Comparison of ENCODE assay signal across 19 cellular contexts in genomic region chr22:46351131-46351735, GRCh38. TPM values are rescaled to one million over a fixed set of nuclear protein-coding genes. Genes with fewer than 3 reads are reported as not detected.
DNase-seq lines count a peak whose midpoint lies in the region; ATAC-seq and TF ChIP-seq lines count a peak whose summit lies in the region.
"Had no signal": no experiment of that assay in that cellular context is flagged by ENCODE, and none has a peak within 500 bp of the region (broad histone marks: within the 10 kb centered on the region; RNA-seq: fewer than 3 reads in every experiment).

No MANE protein-coding gene starts in this region.

- ATAC-seq in left ventricle myocardium superior: no peak
- no peak for ATAC-seq in IMR-90 (ENCODE audit: low read depth)
- ATAC-seq in stimulated activated naive B cell treated with anti-CD40 and anti-IgM and Interleukin-4, amounts not matched to agents 10 μg/mL and 1 μg/mL and 100 μg/mL, for 72 hours (replicated peaks): no peak
- no peak for ATAC-seq in GM21423 (IDR thresholded peaks at IDR 0.05; ENCODE audit: unreplicated experiment)
- no peak for ATAC-seq in activated CD4-positive, alpha-beta T cell treated with anti-CD3 and anti-CD28 coated beads for 36 hours
- ATAC-seq: Panc1 had no signal

- TF ChIP-seq POLR2A in IMR-90 (IDR thresholded peaks at IDR 0.05; ENCODE audit: low read depth, low read length): no peak

- H2AK5ac ChIP-seq in IMR-90 (ENCODE audit: low read depth, low read length): no peak overlapping the region

- no peak overlapping the region for H2AFZ ChIP-seq in IMR-90 (replicated peaks; ENCODE audit: low read length, poor library complexity)

- peak overlapping the region; percentile 47 for H3K4me3 Mint-ChIP-seq in endothelial cell (ENCODE audit: unreplicated experiment)
- H3K4me3 Mint-ChIP-seq in stimulated activated naive B cell treated with anti-CD40 and anti-IgM and Interleukin-4, amounts not matched to agents 10 μg/mL and 1 μg/mL and 100 μg/mL, for 72 hours: no peak overlapping the region
- no peak overlapping the region for H3K4me3 Mint-ChIP-seq in activated CD4-positive, alpha-beta T cell treated with anti-CD3 and anti-CD28 coated beads for 36 hours
- H3K4me3 Mint-ChIP-seq: CD4-positive, alpha-beta memory T cell; HFFc6 had no signal

- in situ Hi-C loops in IMR-90 (cut with MboI; ENCODE audit: low sequenced_read_pairs): no loop called here

- POLR2A ChIA-PET in IMR-90 (lab: Charles Lee; ENCODE audit: unreplicated experiment): no interaction called here
- POLR2A ChIA-PET in activated CD4-positive, alpha-beta T cell treated with anti-CD3 and anti-CD28 coated beads for 36 hours (lab: Charles Lee): no interaction called here

- H3K23ac ChIP-seq in IMR-90 (ENCODE audit: low read depth, low read length): no peak overlapping the region

- peaks cover 39% of the 10 kb centered on the region for H3K36me3 Mint-ChIP-seq in endothelial cell (ENCODE audit: low read depth, unreplicated experiment)
- H3K36me3 Mint-ChIP-seq in stimulated activated naive B cell treated with anti-CD40 and anti-IgM and Interleukin-4, amounts not matched to agents 10 μg/mL and 1 μg/mL and 100 μg/mL, for 72 hours: peaks cover 53 to 77% of the 10 kb centered on the region in 2 donors
- H3K36me3 Mint-ChIP-seq in activated CD4-positive, alpha-beta T cell treated with anti-CD3 and anti-CD28 coated beads for 36 hours (ENCODE audit: low read depth): peaks cover 57% of the 10 kb centered on the region

- no peaks in the 10 kb centered on the region for H3K9me3 Mint-ChIP-seq in endothelial cell (ENCODE audit: unreplicated experiment)
- no peaks in the 10 kb centered on the region for H3K9me3 Mint-ChIP-seq in stimulated activated naive B cell treated with anti-CD40 and anti-IgM and Interleukin-4, amounts not matched to agents 10 μg/mL and 1 μg/mL and 100 μg/mL, for 72 hours
- H3K9me3 Mint-ChIP-seq in activated CD4-positive, alpha-beta T cell treated with anti-CD3 and anti-CD28 coated beads for 36 hours (ENCODE audit: low read depth): no peaks in the 10 kb centered on the region
- H3K9me3 Mint-ChIP-seq: CD4-positive, alpha-beta memory T cell; HFFc6 had no signal

- H3K4ac ChIP-seq in IMR-90 (ENCODE audit: low read depth, low read length): no peak overlapping the region

- peaks cover 35% of the 10 kb centered on the region for H4K20me1 ChIP-seq in IMR-90 (ENCODE audit: insufficient read depth, low read length)

- H3K4me2 ChIP-seq in IMR-90 (ENCODE audit: low read depth, low read length): no peak overlapping the region

- no peak overlapping the region for H3K27ac Mint-ChIP-seq in endothelial cell (ENCODE audit: unreplicated experiment)
- peak overlapping the region; percentile 33 for H3K27ac Mint-ChIP-seq in stimulated activated naive B cell treated with anti-CD40 and anti-IgM and Interleukin-4, amounts not matched to agents 10 μg/mL and 1 μg/mL and 100 μg/mL, for 72 hours
- no peak overlapping the region for H3K27ac Mint-ChIP-seq in activated CD4-positive, alpha-beta T cell treated with anti-CD3 and anti-CD28 coated beads for 36 hours
- H3K27ac Mint-ChIP-seq: CD4-positive, alpha-beta memory T cell; HFFc6 had no signal

- no peaks in the 10 kb centered on the region for H3K9me1 ChIP-seq in IMR-90 (ENCODE audit: insufficient read depth, low read length)

- TF ChIP-seq CTCF in left ventricle myocardium inferior (IDR thresholded peaks at IDR 0.05; ENCODE audit: borderline replicate concordance) (no peak), IMR-90 (conservative IDR thresholded peaks at IDR 0.05; ENCODE audit: low read depth, low read length) (no peak), endothelial cell (IDR thresholded peaks at IDR 0.05; ENCODE audit: unreplicated experiment) (no peak)

- WGBS in IMR-90 (ENCODE audit: extremely low coverage in 2 of 2, insufficient read length in 1 of 2), 2 experiments: 90% methylated on average over 16 of the region's 28 CpGs; no CpG with 5 or more reads in 1 of the 2 experiments

- H3K4me3 ChIP-seq in left ventricle myocardium inferior (no peak overlapping the region), IMR-90 (ENCODE audit: insufficient read depth, low read depth, low read length) (no peak overlapping the region)
- H3K4me3 ChIP-seq: SK-N-MC had no signal

- H3K4me1 Mint-ChIP-seq in endothelial cell (ENCODE audit: unreplicated experiment): no peaks in the 10 kb centered on the region
- peaks cover 15 to 16% of the 10 kb centered on the region in 2 donors for H3K4me1 Mint-ChIP-seq in stimulated activated naive B cell treated with anti-CD40 and anti-IgM and Interleukin-4, amounts not matched to agents 10 μg/mL and 1 μg/mL and 100 μg/mL, for 72 hours
- no peaks in the 10 kb centered on the region for H3K4me1 Mint-ChIP-seq in activated CD4-positive, alpha-beta T cell treated with anti-CD3 and anti-CD28 coated beads for 36 hours

- no peak for DNase-seq in left ventricle myocardium inferior
- DNase-seq in left ventricle myocardium superior: no peak
- DNase-seq in IMR-90: no peak
- DNase-seq in endothelial cell (ENCODE audit: low spot score): no peak
- DNase-seq in stimulated activated naive B cell treated with anti-CD40 and anti-IgM and Interleukin-4, amounts not matched to agents 10 μg/mL and 1 μg/mL and 100 μg/mL, for 72 hours: no peak
- DNase-seq in activated CD4-positive, alpha-beta T cell treated with anti-CD3 and anti-CD28 coated beads for 36 hours: no peak
- no peak for DNase-seq in NCI-H146 (lab: John Stamatoyannopoulos, UW)
- DNase-seq: BE2C; CD4-positive, alpha-beta memory T cell; DMS53; HFFc6; NCI-H1092; NCI-H1436 treated with DMSO at 0.1 percent for 48 hours; NCI-H2029 treated with DMSO at 0.1 percent for 48 hours; NCI-H446 treated with DMSO at 0.1 percent for 48 hours; NCI-H69 had no signal

- H3K9me3 ChIP-seq in left ventricle myocardium inferior (replicated peaks): no peaks in the 10 kb centered on the region
- no peaks in the 10 kb centered on the region for H3K9me3 ChIP-seq in IMR-90 (ENCODE audit: control insufficient read depth, insufficient read depth, low read length)
- H3K9me3 ChIP-seq: BE2C had no signal

- intact Hi-C loops in left ventricle myocardium inferior (cut with micrococcal nuclease): no loop called here
- intact Hi-C loops in left ventricle myocardium superior (cut with micrococcal nuclease): no loop called here
- intact Hi-C loops in IMR-90 (cut with micrococcal nuclease): no loop called here
- intact Hi-C loops in activated CD4-positive, alpha-beta T cell treated with anti-CD3 and anti-CD28 coated beads for 36 hours (cut with DNase I, micrococcal nuclease): no loop called here

- no peak overlapping the region for H3K18ac ChIP-seq in IMR-90 (ENCODE audit: low read depth, low read length)

- peaks cover 6 to 7% of the 10 kb centered on the region in 2 experiments; a peak in 3 of 4 replicates for H3K79me1 ChIP-seq in IMR-90 (ENCODE audit: low read depth in 1 of 2, low read length in 2 of 2)

- H3K27me3 ChIP-seq in left ventricle myocardium inferior (ENCODE audit: low read depth) (no peaks in the 10 kb centered on the region), IMR-90 (ENCODE audit: control insufficient read depth, insufficient read depth, low read length) (no peaks in the 10 kb centered on the region)
- H3K27me3 ChIP-seq: BE2C had no signal

- no peak overlapping the region for H2BK120ac ChIP-seq in IMR-90 (ENCODE audit: low read depth, low read length)

- no peak overlapping the region for H2BK15ac ChIP-seq in IMR-90 (ENCODE audit: low read depth, low read length)

- CTCF ChIA-PET in IMR-90 (lab: Yijun Ruan, JAX): no interaction called here
- CTCF ChIA-PET in activated CD4-positive, alpha-beta T cell treated with anti-CD3 and anti-CD28 coated beads for 36 hours (lab: Charles Lee): interaction anchor here (1.3 to 2.0 kb wide), 2 partner anchors 11 to 16 kb away, joined by 3 to 5 read pairs; no protein-coding TSS in a partner anchor

- H2AK9ac ChIP-seq in IMR-90 (replicated peaks; ENCODE audit: low read depth, low read length, poor library complexity): peak overlapping the region; percentile 48

- dilution Hi-C loops in IMR-90 (cut with HindIII; ENCODE audit: low sequenced_read_pairs, unreplicated experiment): no loop called here

- no peak overlapping the region for H3K9ac ChIP-seq in IMR-90 (ENCODE audit: low read depth, low read length)

- no peak overlapping the region for H4K8ac ChIP-seq in IMR-90 (ENCODE audit: low read depth in 2 of 2, low read length in 2 of 2)

- H3K56ac ChIP-seq in IMR-90 (ENCODE audit: extremely low read depth, insufficient read depth, low read length): no peak overlapping the region

- H3K27ac ChIP-seq in left ventricle myocardium inferior (replicated peaks) (peak overlapping the region; percentile 91), IMR-90 (ENCODE audit: insufficient read depth, low read length) (no peak overlapping the region)
- H3K27ac ChIP-seq: SK-N-MC had no signal

- TF ChIP-seq RAD21 in IMR-90 (IDR thresholded peaks at IDR 0.05; ENCODE audit: low read length): no peak

- H3K4me1 ChIP-seq in left ventricle myocardium inferior (peaks cover 87% of the 10 kb centered on the region), IMR-90 (ENCODE audit: control insufficient read depth, insufficient read depth, low read length) (no peaks in the 10 kb centered on the region)

- no peak overlapping the region for H4K91ac ChIP-seq in IMR-90 (ENCODE audit: insufficient read depth, low read depth, low read length)

- H3K14ac ChIP-seq in IMR-90 (replicated peaks; ENCODE audit: low read depth, low read length): no peak overlapping the region

- no peak overlapping the region for H2BK5ac ChIP-seq in IMR-90 (ENCODE audit: low read depth, low read length, poor library complexity, severe bottlenecking)

- H3K36me3 ChIP-seq in left ventricle myocardium inferior (peaks cover 96% of the 10 kb centered on the region), IMR-90 (ENCODE audit: control insufficient read depth, insufficient read depth, low read length) (peaks cover 85% of the 10 kb centered on the region)

- no peak overlapping the region for H4K5ac ChIP-seq in IMR-90 (ENCODE audit: low read depth, low read length)

- H3K27me3 Mint-ChIP-seq in endothelial cell (ENCODE audit: unreplicated experiment): peaks cover 11% of the 10 kb centered on the region
- H3K27me3 Mint-ChIP-seq in stimulated activated naive B cell treated with anti-CD40 and anti-IgM and Interleukin-4, amounts not matched to agents 10 μg/mL and 1 μg/mL and 100 μg/mL, for 72 hours: no peaks in the 10 kb centered on the region
- H3K27me3 Mint-ChIP-seq in activated CD4-positive, alpha-beta T cell treated with anti-CD3 and anti-CD28 coated beads for 36 hours: no peaks in the 10 kb centered on the region
- H3K27me3 Mint-ChIP-seq: CD4-positive, alpha-beta memory T cell had no signal

- H2BK20ac ChIP-seq in IMR-90 (ENCODE audit: low read depth, low read length): no peak overlapping the region

- no TSS peak for BruUV-seq in IMR-90 (replicated peaks; lab: Mats Ljungman, UMichigan)

RNA-seq across cellular contexts. Expression of gene TRMU, which starts 15.7 kb away (rescaled TPM):
- total RNA-seq in left ventricle myocardium inferior (42.0 TPM), left ventricle myocardium superior (44.0 TPM), IMR-90 (2012; rRNA removed) (19.0 and 21.7 TPM in 2 replicates), endothelial cell (ENCODE audit: unreplicated experiment) (41.5 TPM)
- polyA plus RNA-seq in IMR-90 (2012; rRNA removed): 32.7 and 36.4 TPM in 2 replicates
- 20.9 and 21.6 TPM in 2 replicates for polyA plus RNA-seq in IMR-90 (2012; cell fraction: cytosol; rRNA removed)
- 124 and 170 TPM in 2 replicates for polyA plus RNA-seq in IMR-90 (2012; cell fraction: nucleus; rRNA removed; ENCODE audit: low replicate concordance)
- total RNA-seq in activated CD4-positive, alpha-beta T cell treated with anti-CD3 and anti-CD28 coated beads for 36 hours: 10 to 100 TPM; 61.4 to 75.3 TPM

RNA-seq across cellular contexts. Expression of gene GTSE1, which starts 54.6 kb away (rescaled TPM):
- 0.25 TPM for total RNA-seq in left ventricle myocardium inferior
- total RNA-seq in left ventricle myocardium superior: 0.45 TPM
- 5.8 and 5.9 TPM in 2 replicates for total RNA-seq in IMR-90 (2012; rRNA removed)
- polyA plus RNA-seq in IMR-90 (2012; rRNA removed): 15.6 and 17.1 TPM in 2 replicates
- polyA plus RNA-seq in IMR-90 (2012; cell fraction: cytosol; rRNA removed): 7.3 and 8.7 TPM in 2 replicates
- 25.4 and 35.2 TPM in 2 replicates for polyA plus RNA-seq in IMR-90 (2012; cell fraction: nucleus; rRNA removed; ENCODE audit: low replicate concordance)
- 8.2 TPM for total RNA-seq in endothelial cell (ENCODE audit: unreplicated experiment)
- 10 to 100 TPM; 39.9 to 42.4 TPM for total RNA-seq in activated CD4-positive, alpha-beta T cell treated with anti-CD3 and anti-CD28 coated beads for 36 hours
- polyA plus RNA-seq: CD4-positive, alpha-beta memory T cell had no signal
